ENCODE assay signal across 1 cellular context in genomic region chr22:27685515-27685914, GRCh38.
TF ChIP-seq lines count a peak whose summit lies in the region.

No MANE protein-coding gene starts in this region.

TF ChIP-seq in WTC11, 78 proteins besides CTCF, POLR2A, EP300 and RAD21 (continued from another document):
- TF ChIP-seq ARID4B (CRISPR knock-in tag; IDR thresholded peaks at IDR 0.05; ENCODE audit: borderline replicate concordance) (no peak), SOX15 (CRISPR knock-in tag; IDR thresholded peaks at IDR 0.05) (no peak), MAX (CRISPR knock-in tag; IDR thresholded peaks at IDR 0.05) (no peak), FOXP4 (CRISPR knock-in tag; IDR thresholded peaks at IDR 0.05) (no peak), E2F1 (CRISPR knock-in tag; IDR thresholded peaks at IDR 0.05) (no peak)
